ENCODE assay signal across 25 cellular contexts in genomic region chr3:51796859-51797258, GRCh38. TPM values are rescaled to one million over a fixed set of nuclear protein-coding genes. Genes with fewer than 3 reads are reported as not detected.
DNase-seq lines count a peak whose midpoint lies in the region; ATAC-seq lines count a peak whose summit lies in the region.
"Had no signal": no experiment of that assay in that cellular context is flagged by ENCODE, and none has a peak within 500 bp of the region (broad histone marks: within the 10 kb centered on the region; RNA-seq: fewer than 3 reads in every experiment).

No MANE protein-coding gene starts in this region.

- H3K27me3 Mint-ChIP-seq in activated T-cell treated with anti-CD3 and anti-CD28 coated beads, Interleukin-2, amount 50 U/mL, for 4 hours (ENCODE audit: low read depth), result peaks cover 21% of the 10 kb centered on the region
- peaks cover 24% of the 10 kb centered on the region for H3K27me3 Mint-ChIP-seq in activated T-cell treated with anti-CD3 and anti-CD28 coated beads, Interleukin-2, amount 50 U/mL, for 72 hours (ENCODE audit: low read depth)
- H3K27me3 Mint-ChIP-seq: progenitor cell of endocrine pancreas had no signal

- no peaks in the 10 kb centered on the region for H3K36me3 ChIP-seq in HUES48 (ENCODE audit: control insufficient read depth, insufficient read depth, low read length)
- H3K36me3 ChIP-seq: colonic mucosa, heart right ventricle, tibial artery had no signal

- H3K27ac ChIP-seq in HUES48 (ENCODE audit: low read depth, low read length), result peak overlapping the region; percentile 56
- H3K27ac ChIP-seq: colonic mucosa, heart right ventricle, tibial artery had no signal

- no peak overlapping the region; the same call in 1 of the 2 replicates for H3K4me3 ChIP-seq in HUES48 (ENCODE audit: low read depth, low read length)
- H3K4me3 ChIP-seq: colonic mucosa, heart right ventricle, tibial artery had no signal

- no peaks in the 10 kb centered on the region for H3K36me3 Mint-ChIP-seq in activated T-cell treated with anti-CD3 and anti-CD28 coated beads, Interleukin-2, amount 50 U/mL, for 4 hours (ENCODE audit: insufficient read depth)
- no peaks in the 10 kb centered on the region for H3K36me3 Mint-ChIP-seq in activated T-cell treated with anti-CD3 and anti-CD28 coated beads, Interleukin-2, amount 50 U/mL, for 72 hours (ENCODE audit: insufficient read depth in 2 of 2)
- H3K36me3 Mint-ChIP-seq: memory B cell had no signal

- DNase-seq in activated T-cell treated with anti-CD3 and anti-CD28 coated beads, Interleukin-2, amount 50 U/mL, for 4 hours, result no peak
- no peak for DNase-seq in activated T-cell treated with anti-CD3 and anti-CD28 coated beads for 4 hours
- DNase-seq in activated T-cell treated with anti-CD3 and anti-CD28 coated beads, Interleukin-2, amount 50 U/mL, for 72 hours, result peak; percentile 45 to 47
- peak; percentile 41 for DNase-seq in stimulated activated CD8-positive, alpha-beta memory T cell treated with anti-CD3 and anti-CD28 coated beads, Interleukin-4, amount 100 ng/mL, for 48 hours
- DNase-seq in left colon, result no peak
- DNase-seq: ACHN; activated gamma-delta T cell treated with Interleukin-2 at 50 U/mL for 16 hours; colonic mucosa; DMS153; heart right ventricle; NCI-H1436 treated with DMSO at 0.1 percent for 48 hours; NCI-H2171 treated with DMSO at 0.1 percent for 48 hours; NCI-H774; nephron progenitor cell; SK-N-SH; stimulated activated CD4-positive, alpha-beta T cell treated with anti-CD3 and anti-CD28 coated beads, Interleukin-4, amount 100 ng/mL, for 4 hours; tibial artery had no signal

- peaks cover 78% of the 10 kb centered on the region for H3K4me1 ChIP-seq in HUES48 (ENCODE audit: control insufficient read depth, insufficient read depth, low read length)
- H3K4me1 ChIP-seq: colonic mucosa had no signal

- no peaks in the 10 kb centered on the region; the same call in 1 of the 2 replicates for H3K27me3 ChIP-seq in HUES48 (ENCODE audit: control insufficient read depth, insufficient read depth, low read length)
- H3K27me3 ChIP-seq: colonic mucosa had no signal

- no peaks in the 10 kb centered on the region for H3K9me3 ChIP-seq in HUES48 (ENCODE audit: control insufficient read depth, insufficient read depth, low read length)
- H3K9me3 ChIP-seq: colonic mucosa, heart right ventricle, SK-N-SH, tibial artery had no signal

- H3K4me3 Mint-ChIP-seq in activated T-cell treated with anti-CD3 and anti-CD28 coated beads, Interleukin-2, amount 50 U/mL, for 4 hours, result no peak overlapping the region
- peak overlapping the region in 1 of 2 donors; percentile 3 for H3K4me3 Mint-ChIP-seq in activated T-cell treated with anti-CD3 and anti-CD28 coated beads, Interleukin-2, amount 50 U/mL, for 72 hours
- H3K4me3 Mint-ChIP-seq: memory B cell had no signal

- H3K4me1 Mint-ChIP-seq in activated T-cell treated with anti-CD3 and anti-CD28 coated beads, Interleukin-2, amount 50 U/mL, for 4 hours (ENCODE audit: low read depth), result peaks cover 13% of the 10 kb centered on the region
- H3K4me1 Mint-ChIP-seq in activated T-cell treated with anti-CD3 and anti-CD28 coated beads, Interleukin-2, amount 50 U/mL, for 72 hours (ENCODE audit: low read depth), result peaks cover 31% of the 10 kb centered on the region
- H3K4me1 Mint-ChIP-seq: memory B cell had no signal

- intact Hi-C loops in left colon (cut with DNase I, micrococcal nuclease), result loop anchor here in 1 of 2 donors (10.0 kb wide), 1 partner anchor 292 kb away; the partner anchor contains the start of gene DCAF1

- peak; percentile 23 to 52 for ATAC-seq in activated T-cell treated with anti-CD3 and anti-CD28 coated beads, Interleukin-2, amount 50 U/mL, for 4 hours
- peak; percentile 88 to 93 for ATAC-seq in activated T-cell treated with anti-CD3 and anti-CD28 coated beads, Interleukin-2, amount 50 U/mL, for 72 hours (replicated peaks in 1 of 2)
- ATAC-seq in left colon, result no peak
- no peak for ATAC-seq in HG03095 (IDR thresholded peaks at IDR 0.05; ENCODE audit: unreplicated experiment)
- ATAC-seq in GM21367 (IDR thresholded peaks at IDR 0.05; ENCODE audit: unreplicated experiment), result no peak
- ATAC-seq: heart right ventricle, Panc1 had no signal

- no peak overlapping the region for H3K27ac Mint-ChIP-seq in activated T-cell treated with anti-CD3 and anti-CD28 coated beads, Interleukin-2, amount 50 U/mL, for 72 hours
- H3K27ac Mint-ChIP-seq: memory B cell, nephron progenitor cell, progenitor cell of endocrine pancreas had no signal

- H3K9me3 Mint-ChIP-seq in activated T-cell treated with anti-CD3 and anti-CD28 coated beads, Interleukin-2, amount 50 U/mL, for 4 hours, result no peaks in the 10 kb centered on the region
- H3K9me3 Mint-ChIP-seq in activated T-cell treated with anti-CD3 and anti-CD28 coated beads, Interleukin-2, amount 50 U/mL, for 72 hours, result no peaks in the 10 kb centered on the region
- H3K9me3 Mint-ChIP-seq: memory B cell, nephron progenitor cell had no signal

- no peak overlapping the region for H3K9ac ChIP-seq in HUES48 (ENCODE audit: low read depth, low read length)
- H3K9ac ChIP-seq: SK-N-SH had no signal

RNA-seq across cellular contexts. Expression of gene IQCF6, which starts 17.8 kb away (rescaled TPM):
- not detected for total RNA-seq in activated T-cell treated with anti-CD3 and anti-CD28 coated beads, Interleukin-2, amount 50 U/mL, for 4 hours
- total RNA-seq in activated T-cell treated with anti-CD3 and anti-CD28 coated beads, Interleukin-2, amount 50 U/mL, for 72 hours, result not detected
- not detected for total RNA-seq in left colon
- total RNA-seq: colonic mucosa, heart right ventricle, M059J, progenitor cell of endocrine pancreas, skeletal muscle tissue had no signal

Comparison
In these comparisons a context has a peak if more than half of its experiments do, and no peak if none do; other contexts are left out.
1. DNase-seq: peak in activated T-cell treated with anti-CD3 and anti-CD28 coated beads, Interleukin-2, amount 50 U/mL, for 72 hours (2 of 2) and stimulated activated CD8-positive, alpha-beta memory T cell treated with anti-CD3 and anti-CD28 coated beads, Interleukin-4, amount 100 ng/mL, for 48 hours (single experiment); none in activated T-cell treated with anti-CD3 and anti-CD28 coated beads, Interleukin-2, amount 50 U/mL, for 4 hours (single experiment), activated T-cell treated with anti-CD3 and anti-CD28 coated beads for 4 hours (single experiment) and left colon (0 of 2).
2. ATAC-seq: peak in activated T-cell treated with anti-CD3 and anti-CD28 coated beads, Interleukin-2, amount 50 U/mL, for 4 hours (2 of 2) and activated T-cell treated with anti-CD3 and anti-CD28 coated beads, Interleukin-2, amount 50 U/mL, for 72 hours (2 of 2); none in left colon (single experiment), HG03095 (single experiment) and GM21367 (single experiment).